ENCODE assay signal across 8 cellular contexts in genomic region chr7:64078699-64078994, GRCh38. TPM values are rescaled to one million over a fixed set of nuclear protein-coding genes. Genes with fewer than 3 reads are reported as not detected.
"Had no signal": no experiment of that assay in that cellular context is flagged by ENCODE, and none has a peak within 500 bp of the region (broad histone marks: within the 10 kb centered on the region; RNA-seq: fewer than 3 reads in every experiment).

No MANE protein-coding gene starts in this region.

- DNase-seq: H7, KG1 had no signal

- ATAC-seq: GM23338, HepG2 had no signal

- H3K27me3 Mint-ChIP-seq: IgD-negative memory B cell had no signal

- H3K27ac Mint-ChIP-seq: GM23338, IgD-negative memory B cell had no signal

- H3K36me3 Mint-ChIP-seq: IgD-negative memory B cell had no signal

- H2AFZ ChIP-seq: GM23338 had no signal

- H3K36me3 ChIP-seq: HAP-1 had no signal

- H3K4me3 Mint-ChIP-seq: GM23338, IgD-negative memory B cell had no signal

- H3K4me3 ChIP-seq: GM23338, HAP-1 had no signal

- H3K27ac ChIP-seq: HL-60 had no signal

- H3K4me2 ChIP-seq: GM23338 had no signal

- H3K4me1 Mint-ChIP-seq: GM23338, IgD-negative memory B cell had no signal

- FAIRE-seq: HepG2 had no signal

- H3K4me1 ChIP-seq: HAP-1 had no signal

RNA-seq across cellular contexts. Expression of gene ZNF727, which starts 33.4 kb away (rescaled TPM):
- total RNA-seq: GM23338, H7, HepG2, HT1080 had no signal
- polyA plus RNA-seq: GM23338, HepG2, IgD-negative memory B cell had no signal
